In genomic region chr5:136031713-136032112, GRCh38 we compare ENCODE assay signal across 15 cellular contexts. TPM values are rescaled to one million over a fixed set of nuclear protein-coding genes. Genes with fewer than 3 reads are reported as not detected.
A peak's percentile ranks its signal among the peaks of the same experiment; 100 is the strongest.
DNase-seq lines count a peak whose midpoint lies in the region; ATAC-seq and TF ChIP-seq lines count a peak whose summit lies in the region.
"Had no signal": no experiment of that assay in that cellular context is flagged by ENCODE, and none has a peak within 500 bp of the region (broad histone marks: within the 10 kb centered on the region; RNA-seq: fewer than 3 reads in every experiment).

No MANE protein-coding gene starts in this region.

- peak overlapping the region; percentile 70 for H3K4me3 ChIP-seq in fibroblast of mammary gland (ENCODE audit: control insufficient read depth, low read depth, low read length)

- TF ChIP-seq CTCF in fibroblast of mammary gland (conservative IDR thresholded peaks at IDR 0.05; ENCODE audit: control insufficient read depth, insufficient read depth, low read depth, low read length) = no peak

- peak; percentile 5 for ATAC-seq in GM18867 (IDR thresholded peaks at IDR 0.05; ENCODE audit: unreplicated experiment)
- no peak for ATAC-seq in GM18907 (IDR thresholded peaks at IDR 0.05; ENCODE audit: unreplicated experiment)

- DNase-seq in fibroblast of mammary gland (ENCODE audit: low read depth) (no peak), renal cortical epithelial cell (ENCODE audit: low read depth) (peak; percentile 33), NOMO-1 treated with DMSO at 0.1 percent for 48 hours (lab: John Stamatoyannopoulos, UW; ENCODE audit: unreplicated experiment) (no peak), activated gamma-delta T cell treated with Interleukin-2 at 50 U/mL for 16 hours (no peak), pons (ENCODE audit: low spot score) (no peak)
- DNase-seq: activated CD4-positive, alpha-beta T cell treated with anti-CD3 and anti-CD28 coated beads, Interleukin-2, amount 10 ng/mL, durations not matched to agents 7 days and 5 days; CD4-positive, CD25-positive, alpha-beta regulatory T cell; Karpas-422; midbrain; retina; stomach had no signal

TF ChIP-seq in PFSK-1, 5 proteins besides CTCF, POLR2A, EP300 and RAD21:
- TF ChIP-seq SIN3A (IDR thresholded peaks at IDR 0.05; ENCODE audit: borderline replicate concordance, insufficient read depth, low read length) (peak; percentile 11; the same call in 1 of the 2 replicates), TAF1 (IDR thresholded peaks at IDR 0.05; ENCODE audit: borderline replicate concordance, insufficient read depth, low read length) (no peak)

RNA-seq across cellular contexts. Expression of gene TGFBI, which starts 2.9 kb away (rescaled TPM):
- polyA plus RNA-seq in PFSK-1 (2012; ENCODE audit: insufficient read length, low read depth) = 140 TPM
- 468 and 692 TPM in 2 replicates for total RNA-seq in renal cortical epithelial cell
- total RNA-seq: activated T-helper 1 cell treated with anti-CD3 and anti-CD28 coated beads, Interleukin-12 subunit alpha, Interleukin-12 subunit beta, Interleukin-2, Interleukin-4 antibody, amounts not matched to agents 30 ng/mL and 10 ng/mL and 1 ng/mL, durations not matched to agents 14 hours and 24 hours and 36 hours had no signal
